10 cellular contexts compared by ENCODE assay signal in the genomic region with DNA sequence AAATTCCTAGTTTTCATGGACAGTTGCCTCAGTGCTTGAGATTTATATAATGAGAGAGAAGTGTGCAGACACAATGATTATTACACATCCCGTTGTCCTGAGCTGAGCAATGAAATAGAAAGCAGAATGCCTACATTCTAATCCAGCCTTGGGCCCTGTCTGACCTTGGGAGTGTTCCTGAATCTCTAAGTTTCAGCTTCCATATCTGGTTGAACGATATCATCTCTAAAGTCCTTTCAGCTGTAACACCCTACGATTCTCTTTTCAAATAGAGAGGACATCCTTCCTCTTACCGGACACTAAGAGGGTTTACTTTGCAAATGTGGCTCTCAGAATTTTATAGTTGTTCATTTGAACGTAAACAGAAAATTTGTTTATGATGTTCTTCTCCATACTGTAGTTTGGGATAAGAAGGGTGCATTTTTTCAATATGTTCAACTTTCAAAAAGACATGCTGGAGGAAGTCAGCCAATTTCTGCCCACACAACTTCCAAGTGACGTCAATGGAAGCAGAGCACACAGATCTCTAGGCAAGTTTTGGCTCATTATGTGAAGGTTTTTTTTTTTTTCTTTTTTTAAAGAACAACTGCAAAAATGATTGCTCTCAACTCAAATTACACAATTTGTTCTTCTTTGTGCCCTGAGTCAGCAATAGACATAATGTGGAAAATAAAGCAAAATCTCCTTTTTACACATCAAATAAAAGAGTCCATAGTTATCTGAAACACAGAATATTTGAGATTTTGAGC. TPM values are rescaled to one million over a fixed set of nuclear protein-coding genes. Genes with fewer than 3 reads are reported as not detected.
DNase-seq lines count a peak whose midpoint lies in the region; ATAC-seq and TF ChIP-seq lines count a peak whose summit lies in the region.
"Had no signal": no experiment of that assay in that cellular context is flagged by ENCODE, and none has a peak within 500 bp of the region (broad histone marks: within the 10 kb centered on the region; RNA-seq: fewer than 3 reads in every experiment).

No MANE protein-coding gene starts in this region.

- no peak for TF ChIP-seq POLR2A in ovary (IDR thresholded peaks at IDR 0.05)

- ATAC-seq in HG02610 (IDR thresholded peaks at IDR 0.05; ENCODE audit: unreplicated experiment), result no peak

- H3K9me3 ChIP-seq in ovary, result no peaks in the 10 kb centered on the region

- H3K27ac Mint-ChIP-seq in T-helper 1 cell treated with Interleukin-12 subunit alpha and Interleukin-12 subunit beta and Interleukin-4 antibody, amounts not matched to agents 30 μg/mL and 1 μg/mL, for 36 hours, result peak overlapping the region; percentile 19

- peak overlapping the region; percentile 44 to 83 for H3K27ac ChIP-seq in ovary

- no peaks in the 10 kb centered on the region for H3K27me3 Mint-ChIP-seq in T-helper 1 cell treated with Interleukin-12 subunit alpha and Interleukin-12 subunit beta and Interleukin-4 antibody, amounts not matched to agents 30 μg/mL and 1 μg/mL, for 36 hours (ENCODE audit: low read depth)

- peak overlapping the region; percentile 42 for H3K4me3 Mint-ChIP-seq in T-helper 1 cell treated with Interleukin-12 subunit alpha and Interleukin-12 subunit beta and Interleukin-4 antibody, amounts not matched to agents 30 μg/mL and 1 μg/mL, for 36 hours

- 3 to 5% (median 3%) methylated on average over 6 of the region's 6 CpGs for WGBS in ovary, 3 donors

- H3K9me3 Mint-ChIP-seq in T-helper 1 cell treated with Interleukin-12 subunit alpha and Interleukin-12 subunit beta and Interleukin-4 antibody, amounts not matched to agents 30 μg/mL and 1 μg/mL, for 36 hours, result no peaks in the 10 kb centered on the region

- no peak for TF ChIP-seq EP300 in ovary (IDR thresholded peaks at IDR 0.05)

- H3K36me3 Mint-ChIP-seq in T-helper 1 cell treated with Interleukin-12 subunit alpha and Interleukin-12 subunit beta and Interleukin-4 antibody, amounts not matched to agents 30 μg/mL and 1 μg/mL, for 36 hours (ENCODE audit: low read depth), result peaks cover 8% of the 10 kb centered on the region

- H3K4me1 ChIP-seq in ovary (ENCODE audit: insufficient read depth), result peaks cover 4% of the 10 kb centered on the region

- DNase-seq in AG09309 (ENCODE audit: low read depth) (peak; percentile 67), fibroblast of the aortic adventitia (ENCODE audit: low read depth) (peak; percentile 97), ovary (peak; percentile 66 to 78 (median 70)), LoVo (ENCODE audit: low spot score) (no peak), NCI-H2171 (lab: John Stamatoyannopoulos, UW) (no peak), NCI-H1105 (lab: John Stamatoyannopoulos, UW) (no peak)
- DNase-seq: DMS53, NCI-H146 had no signal

- H3K27me3 ChIP-seq in ovary, result no peaks in the 10 kb centered on the region

- TF ChIP-seq CTCF in AG09309 (IDR thresholded peaks at IDR 0.05; ENCODE audit: control insufficient read depth, insufficient read depth, low read depth, low read length, missing control alignments) (no peak), fibroblast of the aortic adventitia (IDR thresholded peaks at IDR 0.05; ENCODE audit: insufficient read depth, low read length) (no peak), ovary (IDR thresholded peaks at IDR 0.05) (no peak)

- intact Hi-C loops in ovary (cut with DNase I), result no loop called here

- no peaks in the 10 kb centered on the region for H3K36me3 ChIP-seq in ovary

- H3K4me3 ChIP-seq in AG09309 (ENCODE audit: control insufficient read depth, low read depth, low read length), result no peak overlapping the region; the same call in 1 of the 2 replicates
- peak overlapping the region; percentile 43 for H3K4me3 ChIP-seq in fibroblast of the aortic adventitia (ENCODE audit: low read depth, low read length)
- peak overlapping the region; percentile 13 for H3K4me3 ChIP-seq in ovary

- H3K4me1 Mint-ChIP-seq in T-helper 1 cell treated with Interleukin-12 subunit alpha and Interleukin-12 subunit beta and Interleukin-4 antibody, amounts not matched to agents 30 μg/mL and 1 μg/mL, for 36 hours (ENCODE audit: low read depth), result peaks cover 24% of the 10 kb centered on the region

RNA-seq across cellular contexts. Expression of a gene that starts 50.4 kb away (rescaled TPM):
- 11.8 and 23.9 TPM in 2 replicates for total RNA-seq in fibroblast of the aortic adventitia (ENCODE audit: low replicate concordance)
- 10 to 100 TPM; 17.4 to 62.7 (median 25.5) TPM for total RNA-seq in ovary
- 10 to 100 TPM; 11.6 to 14.9 TPM for polyA plus RNA-seq in ovary

Comparison
In these comparisons a context has a peak if more than half of its experiments do, and no peak if none do; other contexts are left out.
1. DNase-seq: peak in AG09309 (single experiment), fibroblast of the aortic adventitia (single experiment) and ovary (5 of 5); none in LoVo (single experiment), NCI-H2171 (single experiment) and NCI-H1105 (single experiment).